ENCODE assay signal across 1 cellular context in the genomic region with DNA sequence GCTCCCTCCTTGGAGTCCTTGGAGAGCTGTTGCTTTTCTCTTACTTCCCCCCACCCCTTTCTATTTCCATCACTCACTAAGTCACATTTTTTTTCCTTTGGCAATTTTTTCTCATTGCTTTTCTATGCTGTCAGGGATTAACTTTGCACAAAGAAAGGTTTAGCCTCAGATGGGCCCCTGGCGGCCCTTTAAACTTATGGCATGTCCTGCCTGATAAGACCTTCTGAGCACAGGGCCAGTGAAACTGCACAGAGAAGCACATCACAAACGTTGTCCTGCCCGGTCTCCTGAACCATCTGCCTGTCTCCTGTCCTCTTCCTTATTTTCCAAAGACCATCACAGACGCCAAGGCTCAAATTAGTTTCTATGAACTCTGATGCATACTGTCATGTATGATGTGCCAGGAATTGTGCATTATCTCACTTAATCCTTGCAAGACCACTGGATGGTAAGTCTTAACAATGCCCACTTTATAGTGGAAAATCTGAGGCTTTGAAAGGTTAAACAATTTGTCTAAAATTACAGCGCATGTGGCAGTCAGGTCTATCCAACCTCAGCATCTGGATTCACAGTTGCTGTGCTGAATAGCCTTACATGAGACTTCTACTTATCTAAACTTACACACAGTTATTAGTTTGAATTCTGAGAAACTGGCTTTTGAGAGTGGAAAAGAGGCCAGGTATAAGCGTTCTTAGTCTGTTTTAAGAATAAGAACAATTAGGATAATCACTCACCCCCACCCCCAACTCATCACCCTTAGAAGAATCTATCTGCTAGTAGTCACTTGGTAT.
A peak's percentile ranks its signal among the peaks of the same experiment; 100 is the strongest.
TF ChIP-seq lines count a peak whose summit lies in the region.

No MANE protein-coding gene starts in this region.

TF ChIP-seq in K562, 482 proteins besides CTCF, POLR2A, EP300 and RAD21:
- TF ChIP-seq BRF1 (IDR thresholded peaks at IDR 0.05; ENCODE audit: borderline replicate concordance, extremely low read depth, insufficient read length) = no peak
- 0 out of 2 replicates have a peak, but pooled peaks have one; percentile 40 for TF ChIP-seq GATA2 (CRISPR knock-in tag; IDR thresholded peaks at IDR 0.05)
- TF ChIP-seq STAT5A (IDR thresholded peaks at IDR 0.05; ENCODE audit: borderline replicate concordance, low read length) = peak; percentile 69
- peak; percentile 70 for TF ChIP-seq CBFA2T3 (IDR thresholded peaks at IDR 0.05)
- peak; percentile 49; the same call in 1 of the 2 replicates for TF ChIP-seq CBFA2T2 (conservative IDR thresholded peaks at IDR 0.05)
- peak; percentile 48; the same call in 1 of the 2 replicates for TF ChIP-seq ARID1B (IDR thresholded peaks at IDR 0.05)
- TF ChIP-seq SOX6 (IDR thresholded peaks at IDR 0.05) = 0 out of 2 replicates have a peak, but pooled peaks have one; percentile 19
- peak; percentile 35; the same call in 1 of the 2 replicates for TF ChIP-seq NCOR1 (IDR thresholded peaks at IDR 0.05)
- TF ChIP-seq MTA2 (IDR thresholded peaks at IDR 0.05; ENCODE audit: low read depth) = 0 out of 2 replicates have a peak, but pooled peaks have one; percentile 34
- no peak for TF ChIP-seq ZNF583 (CRISPR knock-in tag; IDR thresholded peaks at IDR 0.05)
- TF ChIP-seq TEAD2 (tag; IDR thresholded peaks at IDR 0.05) = no peak
- TF ChIP-seq, protein P1, sequence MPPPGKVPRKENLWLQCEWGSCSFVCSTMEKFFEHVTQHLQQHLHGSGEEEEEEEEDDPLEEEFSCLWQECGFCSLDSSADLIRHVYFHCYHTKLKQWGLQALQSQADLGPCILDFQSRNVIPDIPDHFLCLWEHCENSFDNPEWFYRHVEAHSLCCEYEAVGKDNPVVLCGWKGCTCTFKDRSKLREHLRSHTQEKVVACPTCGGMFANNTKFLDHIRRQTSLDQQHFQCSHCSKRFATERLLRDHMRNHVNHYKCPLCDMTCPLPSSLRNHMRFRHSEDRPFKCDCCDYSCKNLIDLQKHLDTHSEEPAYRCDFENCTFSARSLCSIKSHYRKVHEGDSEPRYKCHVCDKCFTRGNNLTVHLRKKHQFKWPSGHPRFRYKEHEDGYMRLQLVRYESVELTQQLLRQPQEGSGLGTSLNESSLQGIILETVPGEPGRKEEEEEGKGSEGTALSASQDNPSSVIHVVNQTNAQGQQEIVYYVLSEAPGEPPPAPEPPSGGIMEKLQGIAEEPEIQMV (tag; conservative IDR thresholded peaks at IDR 0.05; ENCODE audit: low read depth) = no peak
- TF ChIP-seq ZNF175 (CRISPR knock-in tag; IDR thresholded peaks at IDR 0.05; ENCODE audit: low read depth) = no peak
- peak; percentile 66 for TF ChIP-seq TAL1 (IDR thresholded peaks at IDR 0.05)
- no peak for TF ChIP-seq HNRNPL (IDR thresholded peaks at IDR 0.05; ENCODE audit: low read depth, low read length)
- TF ChIP-seq TCF3 (CRISPR knock-in tag; IDR thresholded peaks at IDR 0.05) = peak; percentile 68
- peak; percentile 60; the same call in 1 of the 2 replicates for TF ChIP-seq TEAD4 (IDR thresholded peaks at IDR 0.05; ENCODE audit: low read length)
- no peak for TF ChIP-seq TEAD4 (CRISPR knock-in tag; IDR thresholded peaks at IDR 0.05; ENCODE audit: borderline replicate concordance)
TF ChIP-seq in K562: peak in this region for 11.
